Comparison of ENCODE assay signal across 1 cellular context in genomic region chr11:111300569-111300968, GRCh38.
TF ChIP-seq lines count a peak whose summit lies in the region.

No MANE protein-coding gene starts in this region.

TF ChIP-seq in SK-N-SH, 30 proteins besides CTCF, POLR2A, EP300 and RAD21 (continued from another document):
- TF ChIP-seq ZBTB33 (IDR thresholded peaks at IDR 0.05; ENCODE audit: borderline replicate concordance, low read depth) = no peak
- no peak for TF ChIP-seq RCOR1 (IDR thresholded peaks at IDR 0.05; ENCODE audit: low read length)
- no peak for TF ChIP-seq IRF3 (IDR thresholded peaks at IDR 0.05; ENCODE audit: low read depth, low read length)
TF ChIP-seq in SK-N-SH: peak in this region for 0.
